ENCODE assay signal across 2 cellular contexts in the genomic region with DNA sequence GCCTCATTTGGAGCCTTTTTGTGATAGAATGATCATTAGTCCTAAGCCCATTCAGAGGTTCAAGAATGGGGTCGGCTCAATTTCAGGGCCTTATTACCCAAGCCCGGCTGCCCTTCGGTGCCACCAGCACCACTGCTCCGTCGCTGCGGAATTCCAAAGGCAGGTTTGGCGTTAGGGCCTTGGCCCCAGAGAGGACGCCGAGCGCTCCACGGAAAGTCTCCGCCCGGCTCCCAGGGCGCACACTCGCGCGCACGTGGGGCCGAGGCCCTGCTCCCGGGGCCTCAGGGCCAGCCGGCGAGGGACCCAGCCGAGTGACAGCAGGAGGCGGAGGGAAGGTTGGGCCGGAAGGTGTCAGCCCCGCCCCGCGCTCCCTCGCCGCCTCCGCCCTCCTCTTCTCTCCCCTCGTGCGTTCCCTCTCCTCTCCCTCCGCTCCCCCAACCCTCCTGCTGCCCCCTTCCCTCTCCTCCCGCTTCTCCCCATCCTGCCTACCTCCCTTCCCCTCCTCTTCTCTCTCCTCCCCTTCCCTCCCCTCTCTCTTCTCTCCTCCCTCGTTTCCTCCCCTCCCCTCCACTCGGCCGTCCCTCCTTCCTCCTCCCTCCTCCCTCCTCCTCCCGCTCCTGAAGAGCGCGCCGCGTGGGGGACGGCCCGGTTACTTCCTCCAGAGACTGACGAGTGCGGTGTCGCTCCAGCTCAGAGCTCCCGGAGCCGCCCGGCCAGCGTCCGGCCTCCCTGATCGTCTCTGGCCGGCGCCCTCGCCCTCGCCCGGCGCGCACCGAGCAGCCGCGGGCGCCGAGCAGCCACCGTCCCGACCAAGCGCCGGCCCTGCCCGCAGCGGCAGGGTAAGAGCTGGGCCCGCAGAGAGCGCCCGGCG.
TF ChIP-seq lines count a peak whose summit lies in the region.

A gene (plus strand): TSS at position 648 of the 871 bp plus-strand sequence. CDS start 4,106 bp downstream, outside the sequence.

TF ChIP-seq in IMR-90, 13 proteins besides CTCF, POLR2A, EP300 and RAD21:
- no peak for TF ChIP-seq FOS (IDR thresholded peaks at IDR 0.05; ENCODE audit: low read depth, low read length)
- peak; percentile 72 for TF ChIP-seq MXI1 (IDR thresholded peaks at IDR 0.05; ENCODE audit: borderline replicate concordance, low read depth, low read length)
- peak; percentile 24; the same call in 1 of the 2 replicates for TF ChIP-seq BHLHE40 (IDR thresholded peaks at IDR 0.05; ENCODE audit: low read depth, low read length)
- peak; percentile 97 for TF ChIP-seq MAZ (IDR thresholded peaks at IDR 0.05; ENCODE audit: borderline replicate concordance, low read depth, low read length)
- TF ChIP-seq, protein P1, sequence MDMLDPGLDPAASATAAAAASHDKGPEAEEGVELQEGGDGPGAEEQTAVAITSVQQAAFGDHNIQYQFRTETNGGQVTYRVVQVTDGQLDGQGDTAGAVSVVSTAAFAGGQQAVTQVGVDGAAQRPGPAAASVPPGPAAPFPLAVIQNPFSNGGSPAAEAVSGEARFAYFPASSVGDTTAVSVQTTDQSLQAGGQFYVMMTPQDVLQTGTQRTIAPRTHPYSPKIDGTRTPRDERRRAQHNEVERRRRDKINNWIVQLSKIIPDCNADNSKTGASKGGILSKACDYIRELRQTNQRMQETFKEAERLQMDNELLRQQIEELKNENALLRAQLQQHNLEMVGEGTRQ (IDR thresholded peaks at IDR 0.05; ENCODE audit: low read depth, low read length): peak; percentile 36
- no peak for TF ChIP-seq NFE2L2 (IDR thresholded peaks at IDR 0.05; ENCODE audit: low read depth, low read length)
- TF ChIP-seq RCOR1 (IDR thresholded peaks at IDR 0.05; ENCODE audit: insufficient replicate concordance, low read length): no peak
- peak; percentile 29 for TF ChIP-seq SMC3 (IDR thresholded peaks at IDR 0.05; ENCODE audit: low read depth, low read length)

TF ChIP-seq in endothelial cell of umbilical vein, 7 proteins besides CTCF, POLR2A, EP300 and RAD21:
- TF ChIP-seq FOS (IDR thresholded peaks at IDR 0.05; ENCODE audit: borderline replicate concordance, insufficient read depth, low read length) (no peak), POLR2AphosphoS5 (IDR thresholded peaks at IDR 0.05; ENCODE audit: insufficient read depth, low read depth, low read length) (peak; percentile 85), GATA2 (IDR thresholded peaks at IDR 0.05; ENCODE audit: insufficient read depth, insufficient read length, low read depth, low read length) (no peak), EZH2 (IDR thresholded peaks at IDR 0.05; ENCODE audit: borderline replicate concordance, low read depth, low read length, severe bottlenecking) (no peak), JUN (IDR thresholded peaks at IDR 0.05; ENCODE audit: borderline replicate concordance, insufficient read depth, insufficient read length, low read depth) (no peak)
- TF ChIP-seq, protein P2, sequence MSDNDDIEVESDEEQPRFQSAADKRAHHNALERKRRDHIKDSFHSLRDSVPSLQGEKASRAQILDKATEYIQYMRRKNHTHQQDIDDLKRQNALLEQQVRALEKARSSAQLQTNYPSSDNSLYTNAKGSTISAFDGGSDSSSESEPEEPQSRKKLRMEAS (IDR thresholded peaks at IDR 0.05; ENCODE audit: insufficient read depth, insufficient read length): peak; percentile 49
